26 cellular contexts compared by ENCODE assay signal in genomic region chr13:43732726-43733125, GRCh38. TPM values are rescaled to one million over a fixed set of nuclear protein-coding genes. Genes with fewer than 3 reads are reported as not detected.
"Had no signal": no experiment of that assay in that cellular context is flagged by ENCODE, and none has a peak within 500 bp of the region (broad histone marks: within the 10 kb centered on the region; RNA-seq: fewer than 3 reads in every experiment).

No MANE protein-coding gene starts in this region.

- H3K36me3 Mint-ChIP-seq: activated naive CD8-positive, alpha-beta T cell had no signal

- H3K9me3 Mint-ChIP-seq: activated B cell treated with CpG ODN at 0.5 μM for 24 hours; activated CD8-positive, alpha-beta T cell treated with anti-CD3 and anti-CD28 coated beads for 36 hours; activated T-cell treated with anti-CD3 and anti-CD28 coated beads, Interleukin-2, amount 50 U/mL, for 4 hours; activated T-helper 17 cell treated with anti-CD3 and anti-CD28 coated beads, Interleukin-2, amount 50 U/mL, for 72 hours; central memory CD8-positive, alpha-beta T cell; dendritic cell treated with granulocyte-macrophage colony-stimulating factor and Interleukin-4, amounts not matched to agents 40 ng/mL and 50 ng/mL, for 4 days; endodermal cell; T-helper 2 cell treated with Interferon-gamma antibody and Interleukin-4, amounts not matched to agents 5 μg/mL and 100 μg/mL, for 36 hours had no signal

- DNase-seq: activated B cell treated with CpG ODN at 0.5 μM for 24 hours; activated CD4-positive, alpha-beta T cell treated with anti-CD3 and anti-CD28 coated beads for 48 hours; activated CD4-positive, alpha-beta T cell treated with anti-CD3 and anti-CD28 coated beads, Interleukin-2, amount 50 U/mL, for 1 hour; activated CD4-positive, alpha-beta T cell treated with anti-CD3 and anti-CD28 coated beads, Interleukin-2, amount 50 U/mL, for 48 hours; activated CD8-positive, alpha-beta memory T cell treated with anti-CD3 and anti-CD28 coated beads for 24 hours; activated CD8-positive, alpha-beta T cell treated with anti-CD3 and anti-CD28 coated beads for 36 hours; activated effector memory CD4-positive, alpha-beta T cell treated with Interleukin-2 at 50 U/mL for 16 hours; activated gamma-delta T cell treated with Interleukin-2 at 50 U/mL for 16 hours; activated naive CD4-positive, alpha-beta T cell treated with anti-CD3 and anti-CD28 coated beads, Interleukin-2, amount 50 U/mL, for 16 hours; activated naive CD4-positive, alpha-beta T cell treated with Interleukin-2 at 50 U/mL for 16 hours; activated T-cell treated with anti-CD3 and anti-CD28 coated beads, Interleukin-2, amount 50 U/mL, for 4 hours; amniotic stem cell; anterior cingulate cortex; brain microvascular endothelial cell; dorsolateral prefrontal cortex; effector memory CD4-positive, alpha-beta T cell; endodermal cell; foreskin fibroblast; head of caudate nucleus; T1000; WERI-Rb-1 had no signal

- H3K4me3 Mint-ChIP-seq: activated B cell treated with CpG ODN at 0.5 μM for 24 hours; activated CD8-positive, alpha-beta T cell treated with anti-CD3 and anti-CD28 coated beads for 36 hours; activated naive CD8-positive, alpha-beta T cell; activated T-cell treated with anti-CD3 and anti-CD28 coated beads, Interleukin-2, amount 50 U/mL, for 4 hours; activated T-helper 17 cell treated with anti-CD3 and anti-CD28 coated beads, Interleukin-2, amount 50 U/mL, for 72 hours; central memory CD8-positive, alpha-beta T cell; dendritic cell treated with granulocyte-macrophage colony-stimulating factor and Interleukin-4, amounts not matched to agents 40 ng/mL and 50 ng/mL, for 4 days; endodermal cell; T-helper 2 cell treated with Interferon-gamma antibody and Interleukin-4, amounts not matched to agents 5 μg/mL and 100 μg/mL, for 36 hours had no signal

- H3K27me3 Mint-ChIP-seq: activated naive CD8-positive, alpha-beta T cell had no signal

- H3K4me1 Mint-ChIP-seq: activated B cell treated with CpG ODN at 0.5 μM for 24 hours; activated T-helper 17 cell treated with anti-CD3 and anti-CD28 coated beads, Interleukin-2, amount 50 U/mL, for 72 hours; central memory CD8-positive, alpha-beta T cell had no signal

- H3K27ac Mint-ChIP-seq: activated B cell treated with CpG ODN at 0.5 μM for 24 hours; activated CD8-positive, alpha-beta T cell treated with anti-CD3 and anti-CD28 coated beads for 36 hours; activated naive CD8-positive, alpha-beta T cell; activated T-helper 17 cell treated with anti-CD3 and anti-CD28 coated beads, Interleukin-2, amount 50 U/mL, for 72 hours; dendritic cell treated with granulocyte-macrophage colony-stimulating factor and Interleukin-4, amounts not matched to agents 40 ng/mL and 50 ng/mL, for 4 days; endodermal cell; T-helper 2 cell treated with Interferon-gamma antibody and Interleukin-4, amounts not matched to agents 5 μg/mL and 100 μg/mL, for 36 hours had no signal

RNA-seq across cellular contexts. Expression of gene ENOX1, which starts 54.0 kb away (rescaled TPM):
- total RNA-seq: activated B cell treated with CpG ODN at 0.5 μM for 24 hours had no signal
